In the genomic region with DNA sequence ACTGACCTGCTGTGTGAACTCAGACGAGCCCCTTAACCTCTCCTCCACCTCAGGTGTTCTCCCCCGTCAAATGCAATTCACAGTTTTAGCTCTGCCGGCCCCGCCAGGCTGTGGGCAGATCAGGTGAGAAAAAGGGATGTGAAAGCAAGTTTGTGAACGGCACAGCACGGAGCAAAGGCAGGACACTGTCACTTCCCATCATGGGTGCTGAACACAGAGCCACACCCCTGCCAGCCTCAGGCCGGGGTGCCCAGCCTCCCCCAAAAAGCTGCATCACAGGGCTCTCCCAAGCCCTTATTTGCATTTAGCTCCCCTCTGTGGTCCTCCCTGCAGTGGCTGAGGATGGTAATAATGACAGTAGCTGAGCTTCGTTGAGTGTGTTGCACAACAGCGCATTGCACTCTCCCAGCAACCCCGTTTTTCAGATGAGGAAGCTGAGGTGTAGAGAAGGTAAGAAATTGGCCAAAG, we compare ENCODE assay signal across 10 cellular contexts.
A peak's percentile ranks its signal among the peaks of the same experiment; 100 is the strongest.
DNase-seq lines count a peak whose midpoint lies in the region; ATAC-seq and TF ChIP-seq lines count a peak whose summit lies in the region.
"Had no signal": no experiment of that assay in that cellular context is flagged by ENCODE, and none has a peak within 500 bp of the region (broad histone marks: within the 10 kb centered on the region; RNA-seq: fewer than 3 reads in every experiment).

No MANE protein-coding gene starts in this region.

- H3K4me1 Mint-ChIP-seq in activated B cell treated with CpG ODN at 0.5 μM for 24 hours (peaks cover 58% of the 10 kb centered on the region), type B pancreatic cell (ENCODE audit: unreplicated experiment) (peaks cover 5% of the 10 kb centered on the region)

- POLR2A ChIA-PET in activated B cell treated with CpG ODN at 0.5 μM for 24 hours (lab: Charles Lee), result interaction anchor here (0.6 to 4.7 kb wide), 13 partner anchors 9 to 545 kb away, joined by 3 to 114 read pairs (median 6); partner anchors contain the start of gene TNRC6C

- H3K27ac ChIP-seq in left ventricle myocardium inferior (replicated peaks) (no peak overlapping the region), aorta (ENCODE audit: low read depth in 1 of 2, low read length in 2 of 2) (no peak overlapping the region)

- no peaks in the 10 kb centered on the region for H3K27me3 ChIP-seq in left ventricle myocardium inferior (ENCODE audit: low read depth)
- H3K27me3 ChIP-seq in aorta (ENCODE audit: control insufficient read depth in 1 of 2, insufficient read depth in 2 of 2, low read length in 1 of 2), result no peaks in the 10 kb centered on the region
- H3K27me3 ChIP-seq: BE2C had no signal

- H3K9me3 Mint-ChIP-seq in activated B cell treated with CpG ODN at 0.5 μM for 24 hours (no peaks in the 10 kb centered on the region), type B pancreatic cell (no peaks in the 10 kb centered on the region)

- peak overlapping the region; percentile 57 for H3K4me3 Mint-ChIP-seq in activated B cell treated with CpG ODN at 0.5 μM for 24 hours
- H3K4me3 Mint-ChIP-seq in type B pancreatic cell, result no peak overlapping the region

- WGBS in aorta, 2 donors, result 90 to 94% methylated on average over 10 of the region's 10 CpGs

- H3K27me3 Mint-ChIP-seq in activated B cell treated with CpG ODN at 0.5 μM for 24 hours, result peaks cover 3% of the 10 kb centered on the region
- peaks cover 10% of the 10 kb centered on the region for H3K27me3 Mint-ChIP-seq in type B pancreatic cell

- H3K9me3 ChIP-seq in left ventricle myocardium inferior (replicated peaks), result no peaks in the 10 kb centered on the region
- H3K9me3 ChIP-seq in aorta (ENCODE audit: control insufficient read depth, low read length), result no peaks in the 10 kb centered on the region
- H3K9me3 ChIP-seq: BE2C had no signal

- ATAC-seq in Right ventricle myocardium inferior, result peak; percentile 8
- peak; percentile 80 for ATAC-seq in HG03103 (IDR thresholded peaks at IDR 0.05; ENCODE audit: low read depth, unreplicated experiment)
- peak; percentile 95 for ATAC-seq in activated B cell treated with CpG ODN at 0.5 μM for 24 hours (ENCODE audit: low read depth)
- ATAC-seq in aorta (ENCODE audit: low FRiP score), result no peak

- intact Hi-C loops in Right ventricle myocardium inferior (cut with DNase I), result no loop called here
- intact Hi-C loops in left ventricle myocardium inferior (cut with micrococcal nuclease), result no loop called here
- intact Hi-C loops in activated B cell treated with CpG ODN at 0.5 μM for 24 hours (cut with micrococcal nuclease), result loop anchor here (1.0 to 10.0 kb wide), 5 partner anchors 12 to 89 kb away; partner anchors contain the start of gene TNRC6C
- intact Hi-C loops in aorta (cut with DNase I), result no loop called here

- H3K36me3 ChIP-seq in left ventricle myocardium inferior (no peaks in the 10 kb centered on the region), aorta (ENCODE audit: control insufficient read depth in 1 of 2, insufficient read depth in 2 of 2, low read length in 1 of 2) (no peaks in the 10 kb centered on the region)
- H3K36me3 ChIP-seq: BE2C had no signal

- CTCF ChIA-PET in activated B cell treated with CpG ODN at 0.5 μM for 24 hours (lab: Charles Lee), result interaction anchor here (0.8 to 2.1 kb wide), 3 partner anchors 9 to 88 kb away, joined by 3 to 10 read pairs (median 4); no protein-coding TSS in a partner anchor

- H3K4me1 ChIP-seq in left ventricle myocardium inferior, result peaks cover 10% of the 10 kb centered on the region
- no peaks in the 10 kb centered on the region for H3K4me1 ChIP-seq in aorta (ENCODE audit: control insufficient read depth in 1 of 2, insufficient read depth in 2 of 2, low read length in 2 of 2)

- DNase-seq in Right ventricle myocardium inferior (ENCODE audit: missing footprints), result peak; percentile 84
- no peak for DNase-seq in left ventricle myocardium inferior
- DNase-seq in activated B cell treated with CpG ODN at 0.5 μM for 24 hours, result peak; percentile 70
- peak; percentile 61 to 68 for DNase-seq in aorta
- DNase-seq in type B pancreatic cell (ENCODE audit: extremely low spot score, unreplicated experiment), result no peak
- DNase-seq in mucosa of gallbladder (ENCODE audit: low spot score), result no peak
- DNase-seq in iPS-NIHi11 (ENCODE audit: low spot score), result no peak
- DNase-seq: BE2C, NCI-H2029 treated with DMSO at 0.1 percent for 48 hours had no signal

- H3K36me3 Mint-ChIP-seq in activated B cell treated with CpG ODN at 0.5 μM for 24 hours (ENCODE audit: low read depth) (no peaks in the 10 kb centered on the region), type B pancreatic cell (no peaks in the 10 kb centered on the region)

- peak overlapping the region; percentile 69 for H3K27ac Mint-ChIP-seq in activated B cell treated with CpG ODN at 0.5 μM for 24 hours
- no peak overlapping the region for H3K27ac Mint-ChIP-seq in type B pancreatic cell

- no peak for TF ChIP-seq CTCF in left ventricle myocardium inferior (IDR thresholded peaks at IDR 0.05; ENCODE audit: borderline replicate concordance)
- TF ChIP-seq CTCF in activated B cell treated with CpG ODN at 0.5 μM for 24 hours (IDR thresholded peaks at IDR 0.05), result no peak
- TF ChIP-seq CTCF in type B pancreatic cell (conservative IDR thresholded peaks at IDR 0.05), result no peak

- H3K4me3 ChIP-seq in left ventricle myocardium inferior (no peak overlapping the region), aorta (ENCODE audit: low read length in 2 of 2) (no peak overlapping the region)

Comparison
In these comparisons a context has a peak if more than half of its experiments do, and no peak if none do; other contexts are left out.
1. DNase-seq: peak in Right ventricle myocardium inferior (single experiment), activated B cell treated with CpG ODN at 0.5 μM for 24 hours (single experiment) and aorta (2 of 2); none in left ventricle myocardium inferior (single experiment), type B pancreatic cell (single experiment), mucosa of gallbladder (single experiment) and iPS-NIHi11 (single experiment).